In the genomic region with DNA sequence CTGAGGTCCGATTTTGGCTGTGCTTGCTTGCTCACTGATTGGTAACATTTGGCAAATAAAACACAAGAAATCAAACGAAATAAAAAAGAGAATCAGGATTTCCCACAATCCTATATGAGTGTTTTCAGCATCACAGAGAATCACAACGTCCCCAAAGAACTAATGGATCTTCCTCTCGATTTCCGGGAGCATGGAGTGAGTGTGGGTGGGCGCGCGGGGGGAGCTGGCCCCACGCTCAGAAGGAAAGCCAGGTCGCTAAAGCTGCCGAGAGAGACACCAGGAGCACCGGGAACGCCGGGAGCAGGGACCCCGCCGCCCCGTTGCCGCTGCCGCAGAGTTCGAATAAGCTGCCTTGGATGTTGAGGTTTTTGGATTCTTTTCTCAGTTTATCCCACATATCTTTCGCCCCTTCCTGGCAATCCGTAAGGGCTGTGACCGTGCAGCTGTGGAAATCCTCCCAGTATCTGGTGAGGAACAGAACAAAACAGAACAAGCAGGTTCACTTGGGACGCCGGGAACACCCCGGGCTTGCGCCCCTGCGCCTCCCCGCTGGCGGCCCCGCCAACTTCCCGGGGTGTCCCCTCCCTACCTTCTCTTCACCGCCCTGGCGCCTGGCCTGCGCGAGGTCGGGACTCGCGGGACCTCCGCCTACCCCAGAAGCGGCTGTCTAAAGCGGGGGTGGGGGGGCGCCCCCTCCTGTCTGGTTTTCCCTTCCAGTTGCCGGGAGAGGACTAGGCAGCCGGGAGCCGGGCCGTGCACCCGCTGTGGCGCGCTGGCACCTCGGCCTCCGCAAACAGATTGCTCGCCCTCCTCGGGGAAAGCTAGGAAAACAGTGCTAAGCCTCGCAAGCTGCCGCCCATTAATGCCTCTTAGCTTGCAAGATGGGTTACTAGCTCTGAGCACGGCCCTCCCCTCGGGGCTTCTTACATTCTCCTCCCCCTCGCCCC, we compare ENCODE assay signal across 9 cellular contexts. TPM values are rescaled to one million over a fixed set of nuclear protein-coding genes. Genes with fewer than 3 reads are reported as not detected.
DNase-seq lines count a peak whose midpoint lies in the region; ATAC-seq lines count a peak whose summit lies in the region.
"Had no signal": no experiment of that assay in that cellular context is flagged by ENCODE, and none has a peak within 500 bp of the region (broad histone marks: within the 10 kb centered on the region; RNA-seq: fewer than 3 reads in every experiment).

No MANE protein-coding gene starts in this region.

- peaks cover 2 to 30% (median 10%) of the 10 kb centered on the region in 3 donors for H3K36me3 Mint-ChIP-seq in naive thymus-derived CD8-positive, alpha-beta T cell

- peaks cover 65 to 98% (median 74%) of the 10 kb centered on the region in 5 donors for H3K27me3 Mint-ChIP-seq in naive thymus-derived CD8-positive, alpha-beta T cell

- no peaks in the 10 kb centered on the region for H3K36me3 ChIP-seq in HUES64 (ENCODE audit: insufficient read depth, low read length)

- peak in 1 of 2 donors; percentile 11 for ATAC-seq in naive thymus-derived CD8-positive, alpha-beta T cell
- no peak for ATAC-seq in HG02588 (IDR thresholded peaks at IDR 0.05; ENCODE audit: unreplicated experiment)

- POLR2A ChIA-PET in naive thymus-derived CD8-positive, alpha-beta T cell (lab: Charles Lee): interaction anchor here (1.7 kb wide), 1 partner anchor 13 kb away, joined by 4 read pairs; no protein-coding TSS in a partner anchor

- H3K4me1 ChIP-seq in HUES64 (ENCODE audit: insufficient read depth, low read length): peaks cover 25% of the 10 kb centered on the region

- H3K9me3 ChIP-seq in HUES64 (ENCODE audit: insufficient read depth, low read depth, low read length): no peaks in the 10 kb centered on the region

- 1% methylated on average over 59 of the region's 59 CpGs for WGBS in HUES64

- H3K27me3 ChIP-seq in HUES64 (ENCODE audit: insufficient read depth, low read length): peaks cover 100% of the 10 kb centered on the region

- peaks cover 0 to 31% (median 9%) of the 10 kb centered on the region in 9 donors for H3K9me3 Mint-ChIP-seq in naive thymus-derived CD8-positive, alpha-beta T cell

- H3K9ac ChIP-seq in HUES64 (ENCODE audit: low read depth, low read length): no peak overlapping the region

- DNase-seq in AG20443 (ENCODE audit: low spot score) (peak; percentile 68), ecto neural progenitor cell (ENCODE audit: low spot score) (peak; percentile 76), CD1c-positive myeloid dendritic cell (ENCODE audit: extremely low spot score) (no peak), medulla oblongata (ENCODE audit: extremely low spot score) (no peak), T-helper 9 cell (no peak)
- peak in 3 of 10 donors; percentile 22 to 30 (median 23) for DNase-seq in naive thymus-derived CD8-positive, alpha-beta T cell

- H3K27ac Mint-ChIP-seq in naive thymus-derived CD8-positive, alpha-beta T cell: peak overlapping the region in 4 of 10 donors; percentile 41 to 80 (median 65)

- peaks cover 46 to 87% (median 74%) of the 10 kb centered on the region in 4 donors for H3K4me1 Mint-ChIP-seq in naive thymus-derived CD8-positive, alpha-beta T cell

- H3K4me3 Mint-ChIP-seq in naive thymus-derived CD8-positive, alpha-beta T cell: peak overlapping the region; percentile 12 to 87 (median 66)

- H3K4me3 ChIP-seq in HUES64 (ENCODE audit: low read length): peak overlapping the region; percentile 42

- H3K27ac ChIP-seq in HUES64 (ENCODE audit: low read depth, low read length): no peak overlapping the region
- H3K27ac ChIP-seq: epithelial cell of prostate had no signal

RNA-seq across cellular contexts. Expression of a gene that starts 7.7 kb away (rescaled TPM):
- 0.55 TPM for polyA plus RNA-seq in HUES64 (2013, experiment 1 of 2)
- 0.89 TPM for polyA plus RNA-seq in HUES64 (2013, experiment 2 of 2)
- under 1 TPM in 1 of 2 experiments, not detected in 1; 0.65 TPM for total RNA-seq in naive thymus-derived CD8-positive, alpha-beta T cell
- polyA plus RNA-seq in naive thymus-derived CD8-positive, alpha-beta T cell: under 1 TPM in 2 of 3 donors, not detected in 1; 0.11 to 0.13 TPM

Comparison
In these comparisons a context has a peak if more than half of its experiments do, and no peak if none do; other contexts are left out.
1. DNase-seq: peak in AG20443 (single experiment) and ecto neural progenitor cell (single experiment); none in CD1c-positive myeloid dendritic cell (single experiment), medulla oblongata (single experiment) and T-helper 9 cell (single experiment).